ENCODE assay signal across 14 cellular contexts in genomic region chr13:33865945-33866344, GRCh38. TPM values are rescaled to one million over a fixed set of nuclear protein-coding genes. Genes with fewer than 3 reads are reported as not detected.
DNase-seq lines count a peak whose midpoint lies in the region; ATAC-seq lines count a peak whose summit lies in the region.
"Had no signal": no experiment of that assay in that cellular context is flagged by ENCODE, and none has a peak within 500 bp of the region (broad histone marks: within the 10 kb centered on the region; RNA-seq: fewer than 3 reads in every experiment).

No MANE protein-coding gene starts in this region.

- ATAC-seq in GM18861 (IDR thresholded peaks at IDR 0.05; ENCODE audit: unreplicated experiment): peak; percentile 97
- peak; percentile 59 for ATAC-seq in GM21526 (IDR thresholded peaks at IDR 0.05; ENCODE audit: low FRiP score, unreplicated experiment)
- ATAC-seq in HG03095 (IDR thresholded peaks at IDR 0.05; ENCODE audit: unreplicated experiment): peak; percentile 73
- ATAC-seq in stimulated activated memory B cell treated with anti-CD40 and anti-IgM and Interleukin-4, amounts not matched to agents 10 μg/mL and 1 μg/mL and 100 μg/mL, for 72 hours: peak; percentile 79

- H3K36me3 ChIP-seq in MG63: peaks cover 12% of the 10 kb centered on the region

- H3K9me3 ChIP-seq in MG63: no peaks in the 10 kb centered on the region

- no peak overlapping the region for H3K27ac Mint-ChIP-seq in stimulated activated memory B cell treated with anti-CD40 and anti-IgM and Interleukin-4, amounts not matched to agents 10 μg/mL and 1 μg/mL and 100 μg/mL, for 72 hours
- H3K27ac Mint-ChIP-seq: activated naive CD8-positive, alpha-beta T cell; T-helper 2 cell treated with Interferon-gamma antibody and Interleukin-4, amounts not matched to agents 5 μg/mL and 100 μg/mL, for 36 hours had no signal

- DNase-seq in NCI-H510A treated with DMSO at 0.1 percent for 48 hours (lab: John Stamatoyannopoulos, UW) (no peak), MG63 (no peak), NOMO-1 treated with dmso at 0.1 percent for 144 hours (lab: John Stamatoyannopoulos, UW; ENCODE audit: unreplicated experiment) (no peak)
- DNase-seq: activated CD8-positive, alpha-beta memory T cell treated with anti-CD3 and anti-CD28 coated beads for 24 hours; COR-L47; NCI-H2107; OCI-M1; stimulated activated CD4-positive, alpha-beta T cell treated with anti-CD3 and anti-CD28 coated beads, Interleukin-4, amount 100 ng/mL, for 4 hours had no signal

- H3K4me3 ChIP-seq in MG63: no peak overlapping the region

- H3K27me3 Mint-ChIP-seq in stimulated activated memory B cell treated with anti-CD40 and anti-IgM and Interleukin-4, amounts not matched to agents 10 μg/mL and 1 μg/mL and 100 μg/mL, for 72 hours: no peaks in the 10 kb centered on the region
- H3K27me3 Mint-ChIP-seq: activated naive CD8-positive, alpha-beta T cell had no signal

- peaks cover 6% of the 10 kb centered on the region for H3K9me3 Mint-ChIP-seq in stimulated activated memory B cell treated with anti-CD40 and anti-IgM and Interleukin-4, amounts not matched to agents 10 μg/mL and 1 μg/mL and 100 μg/mL, for 72 hours
- H3K9me3 Mint-ChIP-seq: T-helper 2 cell treated with Interferon-gamma antibody and Interleukin-4, amounts not matched to agents 5 μg/mL and 100 μg/mL, for 36 hours had no signal

- no peaks in the 10 kb centered on the region for H3K27me3 ChIP-seq in MG63

- H3K36me3 Mint-ChIP-seq in stimulated activated memory B cell treated with anti-CD40 and anti-IgM and Interleukin-4, amounts not matched to agents 10 μg/mL and 1 μg/mL and 100 μg/mL, for 72 hours: peaks cover 19% of the 10 kb centered on the region

- peaks cover 5% of the 10 kb centered on the region for H3K4me1 Mint-ChIP-seq in stimulated activated memory B cell treated with anti-CD40 and anti-IgM and Interleukin-4, amounts not matched to agents 10 μg/mL and 1 μg/mL and 100 μg/mL, for 72 hours

- H3K4me3 Mint-ChIP-seq in stimulated activated memory B cell treated with anti-CD40 and anti-IgM and Interleukin-4, amounts not matched to agents 10 μg/mL and 1 μg/mL and 100 μg/mL, for 72 hours: no peak overlapping the region
- H3K4me3 Mint-ChIP-seq: activated naive CD8-positive, alpha-beta T cell; T-helper 2 cell treated with Interferon-gamma antibody and Interleukin-4, amounts not matched to agents 5 μg/mL and 100 μg/mL, for 36 hours had no signal

RNA-seq across cellular contexts. Expression of gene RFC3, which starts 48.0 kb away (rescaled TPM):
- 42.0 and 46.5 TPM in 2 replicates for total RNA-seq in MG63 (2014; rRNA removed; shearing (Covaris generic); ENCODE audit: low replicate concordance)
